In genomic region chr6:109454483-109455160, GRCh38 we compare ENCODE assay signal across 8 cellular contexts. TPM values are rescaled to one million over a fixed set of nuclear protein-coding genes. Genes with fewer than 3 reads are reported as not detected.
DNase-seq lines count a peak whose midpoint lies in the region; ATAC-seq and TF ChIP-seq lines count a peak whose summit lies in the region.

No MANE protein-coding gene starts in this region.

- H3K4me3 ChIP-seq in esophagus muscularis mucosa (peak overlapping the region; percentile 65 to 90 (median 80)), neuronal stem cell (ENCODE audit: low read length in 2 of 2) (peak overlapping the region; percentile 87 to 96), tibial nerve (peak overlapping the region; percentile 58 to 92 (median 82))

- H3K23ac ChIP-seq in neuronal stem cell (ENCODE audit: low read depth, low read length, poor library complexity), result peak overlapping the region; percentile 81

- TF ChIP-seq POLR2A in esophagus muscularis mucosa (IDR thresholded peaks at IDR 0.05; ENCODE audit: low read depth) (no peak), tibial nerve (IDR thresholded peaks at IDR 0.05) (peak; percentile 31 to 34)

- ATAC-seq in HG02610 (IDR thresholded peaks at IDR 0.05; ENCODE audit: unreplicated experiment), result peak; percentile 30

- peak; percentile 79 for DNase-seq in GM13976 (ENCODE audit: low spot score)
- DNase-seq in NK-92 treated with Interleukin-12 subunit alpha and Interleukin-12 subunit beta, amount 100 ng/mL, for 24 hours (lab: John Stamatoyannopoulos, UW), result peak; percentile 79
- DNase-seq in activated CD8-positive, alpha-beta memory T cell treated with anti-CD3 and anti-CD28 coated beads, Interleukin-2, amount 50 U/mL, for 48 hours, result peak; percentile 79
- DNase-seq in esophagus muscularis mucosa (ENCODE audit: extremely low spot score), result no peak
- DNase-seq in neuronal stem cell (ENCODE audit: low spot score), result no peak
- DNase-seq in tibial nerve (ENCODE audit: low spot score in 2 of 2), result peak in 1 of 2 donors; percentile 41
- DNase-seq in cerebellum (ENCODE audit: low spot score), result no peak

- no peaks in the 10 kb centered on the region for H3K9me3 ChIP-seq in esophagus muscularis mucosa
- H3K9me3 ChIP-seq in neuronal stem cell (replicated peaks in 1 of 2; ENCODE audit: control insufficient read depth in 2 of 2, insufficient read depth in 1 of 2, low read depth in 1 of 2, low read length in 2 of 2), result no peaks in the 10 kb centered on the region
- no peaks in the 10 kb centered on the region for H3K9me3 ChIP-seq in tibial nerve

- peak overlapping the region; percentile 99 for H3K18ac ChIP-seq in neuronal stem cell (ENCODE audit: low read length)

- H2AK5ac ChIP-seq in neuronal stem cell (ENCODE audit: low read depth, low read length), result peak overlapping the region; percentile 21

- peak overlapping the region; percentile 79 for H2BK5ac ChIP-seq in neuronal stem cell (ENCODE audit: low read length)

- peaks cover 0 to 16% (median 13%) of the 10 kb centered on the region in 4 donors for H3K36me3 ChIP-seq in esophagus muscularis mucosa
- peaks cover 12 to 29% of the 10 kb centered on the region in 2 donors for H3K36me3 ChIP-seq in neuronal stem cell (replicated peaks in 1 of 2; ENCODE audit: control insufficient read depth in 2 of 2, insufficient read depth in 2 of 2, low read length in 2 of 2)
- H3K36me3 ChIP-seq in tibial nerve, result peaks cover 0 to 36% (median 6%) of the 10 kb centered on the region in 3 donors

- H3K79me1 ChIP-seq in neuronal stem cell (ENCODE audit: low read depth, low read length), result peaks cover 9% of the 10 kb centered on the region

- peak overlapping the region; percentile 87 for H2BK15ac ChIP-seq in neuronal stem cell (ENCODE audit: low read length)

- peak overlapping the region; percentile 77 for H4K91ac ChIP-seq in neuronal stem cell (ENCODE audit: low read depth, low read length, poor library complexity)

- intact Hi-C loops in esophagus muscularis mucosa (cut with DNase I), result no loop called here

- 26% methylated on average over 18 of the region's 30 CpGs for WGBS in esophagus muscularis mucosa
- no CpG with 5 or more reads among the region's 30 CpGs for WGBS in neuronal stem cell (ENCODE audit: extremely low coverage in 2 of 2, insufficient read length in 2 of 2, insufficient replicate concordance in 1 of 2), 2 donors
- 8 to 10% methylated on average over 15 to 28 of the region's 30 CpGs for WGBS in tibial nerve, 2 donors

- H3K14ac ChIP-seq in neuronal stem cell (ENCODE audit: low read length), result peak overlapping the region; percentile 86

- peak overlapping the region; percentile 99 for H2AFZ ChIP-seq in neuronal stem cell (ENCODE audit: low read length)

- H3K4ac ChIP-seq in neuronal stem cell (ENCODE audit: low read length), result no peak overlapping the region

- peak overlapping the region; percentile 92 for H3K9ac ChIP-seq in neuronal stem cell (ENCODE audit: low read depth, low read length, poor library complexity)

- H3K27ac ChIP-seq in esophagus muscularis mucosa (replicated peaks in 1 of 4) (peak overlapping the region; percentile 64 to 80 (median 76)), neuronal stem cell (replicated peaks; ENCODE audit: low read length) (peak overlapping the region; percentile 81), tibial nerve (peak overlapping the region; percentile 56 to 93 (median 92))

- peak overlapping the region; percentile 76 for H2BK120ac ChIP-seq in neuronal stem cell (ENCODE audit: low read depth, low read length)

- no peak overlapping the region for H2BK12ac ChIP-seq in neuronal stem cell (ENCODE audit: low read length)

- TF ChIP-seq CTCF in GM13976 (IDR thresholded peaks at IDR 0.05; ENCODE audit: borderline replicate concordance, control extremely low read depth, extremely low read depth, insufficient read depth, missing control alignments) (no peak), esophagus muscularis mucosa (IDR thresholded peaks at IDR 0.05) (no peak), tibial nerve (IDR thresholded peaks at IDR 0.05) (no peak)

- TF ChIP-seq EP300 in esophagus muscularis mucosa (IDR thresholded peaks at IDR 0.05), result no peak
- peak in 1 of 2 donors; percentile 65 for TF ChIP-seq EP300 in tibial nerve (IDR thresholded peaks at IDR 0.05)

- H4K8ac ChIP-seq in neuronal stem cell (ENCODE audit: low read depth, low read length), result no peak overlapping the region

- H3K27me3 ChIP-seq in esophagus muscularis mucosa (no peaks in the 10 kb centered on the region), neuronal stem cell (ENCODE audit: control insufficient read depth in 3 of 3, insufficient read depth in 3 of 3, low read depth in 1 of 3, low read length in 3 of 3) (no peaks in the 10 kb centered on the region), tibial nerve (no peaks in the 10 kb centered on the region)

- in situ Hi-C loops in GM13976 (cut with MboI; ENCODE audit: low sequenced_read_pairs, unreplicated experiment), result no loop called here

- peak overlapping the region; percentile 97 for H3K4me2 ChIP-seq in neuronal stem cell (ENCODE audit: insufficient read depth, low read length, poor library complexity, severe bottlenecking)

- H3K4me1 ChIP-seq in esophagus muscularis mucosa (peaks cover 20 to 33% (median 31%) of the 10 kb centered on the region in 4 donors), neuronal stem cell (ENCODE audit: control insufficient read depth in 2 of 2, insufficient read depth in 1 of 2, low read depth in 1 of 2, low read length in 2 of 2) (peaks cover 8 to 18% of the 10 kb centered on the region in 2 donors), tibial nerve (peaks cover 0 to 38% (median 18%) of the 10 kb centered on the region in 4 donors)

RNA-seq across cellular contexts. Expression of gene MICAL1, which starts 0.9 kb away (rescaled TPM):
- total RNA-seq in esophagus muscularis mucosa (10 to 100 TPM; 20.0 to 27.1 (median 23.5) TPM), tibial nerve (10 to 100 TPM; 45.4 to 91.0 (median 70.3) TPM), cerebellum (23.7 TPM)
- polyA plus RNA-seq in neuronal stem cell (2013, experiment 1 of 2), result 43.9 TPM
- 41.6 TPM for polyA plus RNA-seq in neuronal stem cell (2013, experiment 2 of 2)

RNA-seq across cellular contexts. Expression of gene SMPD2, which starts 14.1 kb away (rescaled TPM):
- total RNA-seq in esophagus muscularis mucosa (1 to 10 TPM; 4.6 to 7.6 (median 6.4) TPM), tibial nerve (10 to 100 TPM; 12.6 to 32.4 (median 17.1) TPM), cerebellum (6.4 TPM)
- 6.4 TPM for polyA plus RNA-seq in neuronal stem cell (2013, experiment 1 of 2)
- 5.9 TPM for polyA plus RNA-seq in neuronal stem cell (2013, experiment 2 of 2)

RNA-seq across cellular contexts. Expression of gene PPIL6, which starts 14.2 kb away (rescaled TPM):
- total RNA-seq in esophagus muscularis mucosa, result 1 to 10 TPM; 2.2 to 9.2 (median 5.5) TPM
- polyA plus RNA-seq in neuronal stem cell (2013, experiment 1 of 2), result 6.1 TPM
- polyA plus RNA-seq in neuronal stem cell (2013, experiment 2 of 2), result 6.1 TPM
- 10 to 100 TPM in 1 of 4 donors, 1 to 10 TPM in 3; 1.2 to 16.5 (median 4.8) TPM for total RNA-seq in tibial nerve
- total RNA-seq in cerebellum, result 14.5 TPM

RNA-seq across cellular contexts. Expression of gene ZBTB24, which starts 28.4 kb away (rescaled TPM):
- total RNA-seq in esophagus muscularis mucosa (1 to 10 TPM; 5.3 to 6.4 (median 5.9) TPM), tibial nerve (1 to 10 TPM; 6.5 to 9.6 (median 8.0) TPM), cerebellum (9.8 TPM)
- polyA plus RNA-seq in neuronal stem cell (2013, experiment 1 of 2), result 5.3 TPM
- 5.3 TPM for polyA plus RNA-seq in neuronal stem cell (2013, experiment 2 of 2)

Comparison
In these comparisons a context has a peak if more than half of its experiments do, and no peak if none do; other contexts are left out.
1. DNase-seq: peak in GM13976 (single experiment), NK-92 treated with Interleukin-12 subunit alpha and Interleukin-12 subunit beta, amount 100 ng/mL, for 24 hours (single experiment) and activated CD8-positive, alpha-beta memory T cell treated with anti-CD3 and anti-CD28 coated beads, Interleukin-2, amount 50 U/mL, for 48 hours (single experiment); none in esophagus muscularis mucosa (single experiment), neuronal stem cell (single experiment) and cerebellum (single experiment).
2. Peak in every context shown above with its lines, with median percentiles within 50 percentile points of each other: H3K27ac ChIP-seq and H3K4me3 ChIP-seq.